ENCODE assay signal across 1 cellular context in genomic region chr11:35598254-35599125, GRCh38.
TF ChIP-seq lines count a peak whose summit lies in the region.

No MANE protein-coding gene starts in this region.

TF ChIP-seq in GM23338, 12 proteins besides CTCF, POLR2A, EP300 and RAD21 (continued from another document):
- no peak for TF ChIP-seq ZNF462 (CRISPR knock-in tag; IDR thresholded peaks at IDR 0.05)
- no peak for TF ChIP-seq JUNB (IDR thresholded peaks at IDR 0.05; ENCODE audit: unreplicated experiment)
- no peak for TF ChIP-seq ZNF114 (CRISPR knock-in tag; IDR thresholded peaks at IDR 0.05)
- TF ChIP-seq EZH2 (IDR thresholded peaks at IDR 0.05; ENCODE audit: low read depth, unreplicated experiment) = no peak
- no peak for TF ChIP-seq EZH2phosphoT487 (IDR thresholded peaks at IDR 0.05; ENCODE audit: unreplicated experiment)
- TF ChIP-seq STAT1 (IDR thresholded peaks at IDR 0.05; ENCODE audit: unreplicated experiment) = no peak
